ENCODE assay signal across 8 cellular contexts in genomic region chr12:1660304-1661187, GRCh38. TPM values are rescaled to one million over a fixed set of nuclear protein-coding genes. Genes with fewer than 3 reads are reported as not detected.
DNase-seq lines count a peak whose midpoint lies in the region; ATAC-seq and FAIRE-seq lines count a peak whose summit lies in the region.

No MANE protein-coding gene starts in this region.

- H3K4me1 ChIP-seq in small intestine (ENCODE audit: control insufficient read depth in 2 of 2, insufficient read depth in 1 of 2, low read depth in 1 of 2, low read length in 1 of 2), result peaks cover 0 to 2% of the 10 kb centered on the region in 2 donors

- 14 to 39% (median 32%) methylated on average over 17 to 18 of the region's 20 CpGs for WGBS in small intestine, 3 donors

- peak; percentile 57 for DNase-seq in LoVo (ENCODE audit: low spot score)
- DNase-seq in activated T-helper 1 cell treated with anti-CD3 and anti-CD28 coated beads, Interleukin-2, amount 50 U/mL, for 16 hours (ENCODE audit: low read depth in 1 of 2, low spot score in 1 of 2), result peak; percentile 17 to 35
- DNase-seq in left cardiac atrium, result peak; percentile 56
- DNase-seq in small intestine, result peak; percentile 99
- no peak for DNase-seq in OCI-M2 (lab: John Stamatoyannopoulos, UW; ENCODE audit: unreplicated experiment)
- DNase-seq in NCI-H748 (lab: John Stamatoyannopoulos, UW; ENCODE audit: unreplicated experiment), result no peak
- no peak for DNase-seq in D341Med (ENCODE audit: low spot score)

- FAIRE-seq in small intestine (lab: Jason Lieb, UNC), result no peak

- ATAC-seq in left cardiac atrium (peak; percentile 3 to 9), HG03520 (IDR thresholded peaks at IDR 0.05; ENCODE audit: unreplicated experiment) (no peak)

- no peaks in the 10 kb centered on the region for H3K27me3 ChIP-seq in small intestine (ENCODE audit: control insufficient read depth in 2 of 2, insufficient read depth in 2 of 2, low read length in 2 of 2)

- no peaks in the 10 kb centered on the region for H3K9me3 ChIP-seq in small intestine (ENCODE audit: control insufficient read depth, low read depth)

- H3K4me3 ChIP-seq in small intestine (ENCODE audit: low read depth in 1 of 2, low read length in 2 of 2), result no peak overlapping the region

- peak overlapping the region; percentile 93 to 98 for H3K27ac ChIP-seq in small intestine (ENCODE audit: low read depth in 1 of 2, low read length in 1 of 2)

- intact Hi-C loops in left cardiac atrium (cut with DNase I), result no loop called here

- H3K36me3 ChIP-seq in small intestine (ENCODE audit: control insufficient read depth in 2 of 2, insufficient read depth in 2 of 2, low read length in 2 of 2), result no peaks in the 10 kb centered on the region

RNA-seq across cellular contexts. Expression of gene ADIPOR2, which starts 30.3 kb away (rescaled TPM):
- 10 to 100 TPM; 50.3 to 53.1 TPM for total RNA-seq in left cardiac atrium
- polyA plus RNA-seq in small intestine, result 10 to 100 TPM; 35.6 to 55.9 (median 41.9) TPM

RNA-seq across cellular contexts. Expression of gene WNT5B, which starts 31.5 kb away (rescaled TPM):
- 1 to 10 TPM; 1.8 to 5.0 TPM for total RNA-seq in left cardiac atrium
- 1 to 10 TPM in 2 of 3 donors, under 1 TPM in 1; 0.67 to 3.6 (median 1.1) TPM for polyA plus RNA-seq in small intestine

Comparison
In these comparisons a context has a peak if more than half of its experiments do, and no peak if none do; other contexts are left out.
1. DNase-seq: peak in LoVo (single experiment), activated T-helper 1 cell treated with anti-CD3 and anti-CD28 coated beads, Interleukin-2, amount 50 U/mL, for 16 hours (2 of 2), left cardiac atrium (single experiment) and small intestine (single experiment); none in OCI-M2 (single experiment), NCI-H748 (single experiment) and D341Med (single experiment).